Comparison of ENCODE assay signal across 19 cellular contexts in the genomic region with DNA sequence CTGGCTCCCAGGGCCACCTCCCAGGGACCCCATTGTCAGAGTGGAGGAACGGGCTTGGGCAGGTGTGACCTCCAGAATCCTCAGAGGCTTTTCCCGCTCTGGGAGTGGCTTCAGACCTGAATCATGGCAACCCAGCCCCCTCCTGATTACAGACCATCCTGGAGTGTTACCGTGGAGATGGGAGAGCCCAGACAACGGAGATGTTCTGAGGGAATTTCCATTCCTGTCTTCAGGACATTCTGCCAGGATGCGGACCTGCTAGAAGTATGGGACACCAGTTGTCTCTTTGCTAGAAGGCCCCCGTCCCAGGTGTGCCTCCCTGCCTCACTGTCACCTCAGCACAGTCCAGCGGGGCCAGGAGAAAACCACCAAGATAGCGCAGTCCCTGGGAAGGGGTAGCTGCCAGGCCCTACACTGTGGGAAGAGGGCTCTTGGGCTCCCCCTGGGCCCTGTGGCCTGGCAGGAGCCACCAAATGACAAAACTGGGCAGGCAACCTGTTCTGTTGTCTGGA.
DNase-seq lines count a peak whose midpoint lies in the region; ATAC-seq, FAIRE-seq and TF ChIP-seq lines count a peak whose summit lies in the region.
"Had no signal": no experiment of that assay in that cellular context is flagged by ENCODE, and none has a peak within 500 bp of the region (broad histone marks: within the 10 kb centered on the region; RNA-seq: fewer than 3 reads in every experiment).

No MANE protein-coding gene starts in this region.

- H3K27me3 ChIP-seq in A673 (replicated peaks; ENCODE audit: insufficient read depth, low read depth, low read length, poor library complexity), result no peaks in the 10 kb centered on the region
- H3K27me3 ChIP-seq in Caco-2 (replicated peaks; ENCODE audit: control insufficient read depth, insufficient read depth, low read length), result no peaks in the 10 kb centered on the region
- H3K27me3 ChIP-seq: dorsolateral prefrontal cortex, left lung had no signal

- H3K27me3 Mint-ChIP-seq in Caco-2 (ENCODE audit: insufficient read depth, unreplicated experiment) (no peaks in the 10 kb centered on the region), immature natural killer cell (ENCODE audit: low read depth in 3 of 3) (peaks cover 4 to 10% (median 9%) of the 10 kb centered on the region in 3 donors)
- H3K27me3 Mint-ChIP-seq: CD4-positive, CD25-positive, alpha-beta regulatory T cell had no signal

- H3K4me1 ChIP-seq in A673 (ENCODE audit: insufficient read depth, low read length, poor library complexity, severe bottlenecking) (no peaks in the 10 kb centered on the region), Caco-2 (peaks cover 6% of the 10 kb centered on the region; the same call in 1 of the 2 replicates)

- no peak for ATAC-seq in GM21529 (IDR thresholded peaks at IDR 0.05; ENCODE audit: unreplicated experiment)

- BruUV-seq in A673 (replicated peaks; lab: Mats Ljungman, UMichigan), result no TSS peak
- no TSS peak for BruUV-seq in Caco-2 (replicated peaks; lab: Mats Ljungman, UMichigan)

- H3K4me3 ChIP-seq in A673 (ENCODE audit: low read depth, low read length, poor library complexity, severe bottlenecking), result no peak overlapping the region
- no peak overlapping the region for H3K4me3 ChIP-seq in Caco-2 (ENCODE audit: low read depth, low read length)
- H3K4me3 ChIP-seq: dorsolateral prefrontal cortex, left lung had no signal

- DNase-seq in A673 (ENCODE audit: low spot score), result no peak
- peak; percentile 17 to 32 for DNase-seq in Caco-2
- no peak for DNase-seq in immature natural killer cell
- no peak for DNase-seq in GM12891 (ENCODE audit: insufficient read length, low spot score)
- DNase-seq in stimulated activated CD4-positive, alpha-beta T cell treated with anti-CD3 and anti-CD28 coated beads, Interleukin-12 subunit alpha, Interleukin-12 subunit beta, amount 100 ng/mL, for 4 hours, result no peak
- DNase-seq in NCI-H187 (lab: John Stamatoyannopoulos, UW), result no peak
- DNase-seq: activated CD4-positive, alpha-beta T cell treated with anti-CD3 and anti-CD28 coated beads, Interleukin-2, amount 50 U/mL, for 4 hours; amniotic stem cell; CD4-positive, CD25-positive, alpha-beta regulatory T cell; hypothalamus; NCI-H1105; stimulated activated CD4-positive, alpha-beta T cell treated with anti-CD3 and anti-CD28 coated beads, Interleukin-2, amount 100 ng/mL, for 24 hours had no signal

- TF ChIP-seq CTCF in A673 (conservative IDR thresholded peaks at IDR 0.05; ENCODE audit: low read depth, low read length) (0 out of 2 replicates have a peak, but pooled peaks have one; percentile 17), Caco-2 (IDR thresholded peaks at IDR 0.05; ENCODE audit: insufficient read depth in 1 of 2, low read depth in 1 of 2, low read length in 1 of 2, severe bottlenecking in 1 of 2, unreplicated experiment in 1 of 2) (peak in 1 of 2 experiments; percentile 39), VCaP (conservative IDR thresholded peaks at IDR 0.05) (peak; percentile 54)

- H3K36me3 Mint-ChIP-seq in Caco-2 (ENCODE audit: insufficient read depth, unreplicated experiment), result peaks cover 5% of the 10 kb centered on the region
- peaks cover 0 to 11% (median 0%) of the 10 kb centered on the region in 3 donors for H3K36me3 Mint-ChIP-seq in immature natural killer cell
- H3K36me3 Mint-ChIP-seq: CD4-positive, CD25-positive, alpha-beta regulatory T cell had no signal

- CTCF ChIA-PET in A673 (lab: Charles Lee) (no interaction called here), Caco-2 (lab: Charles Lee) (no interaction called here)

- POLR2A ChIA-PET in A673 (lab: Charles Lee; ENCODE audit: low non-redundant PET) (no interaction called here), Caco-2 (lab: Charles Lee) (no interaction called here)

- no peak for FAIRE-seq in GM12891 (lab: Jason Lieb, UNC)
- FAIRE-seq: GM19239 had no signal

- no peak overlapping the region for H3K4me3 Mint-ChIP-seq in Caco-2 (ENCODE audit: unreplicated experiment)
- peak overlapping the region in 4 of 5 donors; percentile 62 to 89 (median 68) for H3K4me3 Mint-ChIP-seq in immature natural killer cell
- H3K4me3 Mint-ChIP-seq: activated T-helper 1 cell treated with anti-CD3 and anti-CD28 coated beads, Interleukin-12 subunit alpha, Interleukin-12 subunit beta, Interleukin-2, Interleukin-4 antibody, amounts not matched to agents 30 ng/mL and 10 ng/mL and 1 ng/mL, durations not matched to agents 14 hours and 24 hours and 36 hours; CD4-positive, CD25-positive, alpha-beta regulatory T cell; T-helper 2 cell treated with Interferon-gamma antibody and Interleukin-4, amounts not matched to agents 5 μg/mL and 100 μg/mL, for 36 hours had no signal

- no peak for TF ChIP-seq POLR2A in GM12891 (IDR thresholded peaks at IDR 0.05; ENCODE audit: low read depth, low read length)

- H3K9me3 ChIP-seq in A673 (ENCODE audit: low read depth, low read length, poor library complexity, severe bottlenecking) (no peaks in the 10 kb centered on the region), Caco-2 (no peaks in the 10 kb centered on the region)
- H3K9me3 ChIP-seq: left lung had no signal

- no peaks in the 10 kb centered on the region for H3K9me3 Mint-ChIP-seq in Caco-2 (ENCODE audit: unreplicated experiment)
- no peaks in the 10 kb centered on the region for H3K9me3 Mint-ChIP-seq in immature natural killer cell
- H3K9me3 Mint-ChIP-seq: activated T-helper 1 cell treated with anti-CD3 and anti-CD28 coated beads, Interleukin-12 subunit alpha, Interleukin-12 subunit beta, Interleukin-2, Interleukin-4 antibody, amounts not matched to agents 30 ng/mL and 10 ng/mL and 1 ng/mL, durations not matched to agents 14 hours and 24 hours and 36 hours; T-helper 2 cell treated with Interferon-gamma antibody and Interleukin-4, amounts not matched to agents 5 μg/mL and 100 μg/mL, for 36 hours had no signal

- intact Hi-C loops in A673 (cut with micrococcal nuclease; ENCODE audit: unreplicated experiment), result no loop called here
- intact Hi-C loops in Caco-2 (cut with micrococcal nuclease; ENCODE audit: unreplicated experiment), result no loop called here

- H3K27ac Mint-ChIP-seq in Caco-2 (ENCODE audit: unreplicated experiment), result no peak overlapping the region
- peak overlapping the region; percentile 91 to 99 (median 96) for H3K27ac Mint-ChIP-seq in immature natural killer cell
- H3K27ac Mint-ChIP-seq: activated T-helper 1 cell treated with anti-CD3 and anti-CD28 coated beads, Interleukin-12 subunit alpha, Interleukin-12 subunit beta, Interleukin-2, Interleukin-4 antibody, amounts not matched to agents 30 ng/mL and 10 ng/mL and 1 ng/mL, durations not matched to agents 14 hours and 24 hours and 36 hours; CD4-positive, CD25-positive, alpha-beta regulatory T cell; T-helper 2 cell treated with Interferon-gamma antibody and Interleukin-4, amounts not matched to agents 5 μg/mL and 100 μg/mL, for 36 hours had no signal

- H3K4me1 Mint-ChIP-seq in Caco-2 (ENCODE audit: low read depth, unreplicated experiment) (no peaks in the 10 kb centered on the region), immature natural killer cell (peaks cover 85 to 87% of the 10 kb centered on the region in 2 donors)

- H3K27ac ChIP-seq in A673 (ENCODE audit: low read depth, low read length, poor library complexity, severe bottlenecking), result no peak overlapping the region
- H3K27ac ChIP-seq in VCaP, result no peak overlapping the region
- H3K27ac ChIP-seq: dorsolateral prefrontal cortex, left lung had no signal

- H3K36me3 ChIP-seq in A673 (ENCODE audit: insufficient read depth, low read length, poor library complexity, severe bottlenecking) (no peaks in the 10 kb centered on the region), Caco-2 (ENCODE audit: control insufficient read depth, insufficient read depth, low read length) (no peaks in the 10 kb centered on the region)
- H3K36me3 ChIP-seq: left lung had no signal

TF ChIP-seq in GM12891, 5 proteins besides CTCF, POLR2A, EP300 and RAD21:
- TF ChIP-seq TAF1 (IDR thresholded peaks at IDR 0.05; ENCODE audit: low read depth, low read length) (no peak), PAX5 (IDR thresholded peaks at IDR 0.05; ENCODE audit: insufficient read depth, low read length, severe bottlenecking) (no peak), SPI1 (IDR thresholded peaks at IDR 0.05; ENCODE audit: low read depth, low read length) (no peak), POLR2AphosphoS5 (IDR thresholded peaks at IDR 0.05; ENCODE audit: low read depth, low read length) (no peak), POU2F2 (IDR thresholded peaks at IDR 0.05; ENCODE audit: low read depth, low read length) (no peak)

Comparison
In these comparisons a context has a peak if more than half of its experiments do, and no peak if none do; other contexts are left out.
1. DNase-seq: peak in Caco-2 (2 of 2); none in A673 (single experiment), immature natural killer cell (0 of 3), GM12891 (single experiment), stimulated activated CD4-positive, alpha-beta T cell treated with anti-CD3 and anti-CD28 coated beads, Interleukin-12 subunit alpha, Interleukin-12 subunit beta, amount 100 ng/mL, for 4 hours (single experiment) and NCI-H187 (0 of 2).